In genomic region chr10:68334672-68335467, GRCh38 we compare ENCODE assay signal across 1 cellular context.
TF ChIP-seq lines count a peak whose summit lies in the region.

No MANE protein-coding gene starts in this region.

TF ChIP-seq in GM23338, 12 proteins besides CTCF, POLR2A, EP300 and RAD21 (continued from another document):
- no peak for TF ChIP-seq ZNF462 (CRISPR knock-in tag; IDR thresholded peaks at IDR 0.05)
- no peak for TF ChIP-seq JUNB (IDR thresholded peaks at IDR 0.05; ENCODE audit: unreplicated experiment)
- no peak for TF ChIP-seq EZH2 (IDR thresholded peaks at IDR 0.05; ENCODE audit: low read depth, unreplicated experiment)
